Comparison of ENCODE assay signal across 2 cellular contexts in the genomic region with DNA sequence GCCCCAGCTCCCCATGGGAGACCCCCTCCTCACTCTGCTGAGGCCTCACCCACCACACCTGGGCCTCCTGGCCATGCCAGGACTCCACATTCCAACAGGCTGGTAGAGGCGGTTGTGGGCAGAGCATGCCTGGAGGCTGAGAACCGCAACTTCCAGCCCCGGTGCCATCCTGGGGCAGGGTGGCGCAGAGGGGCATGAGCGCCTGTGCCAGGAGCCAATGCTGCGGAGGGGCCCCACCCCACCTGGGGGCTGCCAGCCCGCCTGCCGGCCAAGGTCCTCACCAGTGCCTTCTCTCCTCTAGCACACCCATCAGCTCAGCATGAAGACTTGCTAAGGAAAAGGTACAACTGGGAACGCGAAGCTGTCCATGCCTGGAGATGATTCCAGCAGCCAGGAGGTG.
TF ChIP-seq lines count a peak whose summit lies in the region.

No MANE protein-coding gene starts in this region.

TF ChIP-seq in HEK293, 187 proteins besides CTCF, POLR2A, EP300 and RAD21 (continued from another document):
- TF ChIP-seq, protein P1, sequence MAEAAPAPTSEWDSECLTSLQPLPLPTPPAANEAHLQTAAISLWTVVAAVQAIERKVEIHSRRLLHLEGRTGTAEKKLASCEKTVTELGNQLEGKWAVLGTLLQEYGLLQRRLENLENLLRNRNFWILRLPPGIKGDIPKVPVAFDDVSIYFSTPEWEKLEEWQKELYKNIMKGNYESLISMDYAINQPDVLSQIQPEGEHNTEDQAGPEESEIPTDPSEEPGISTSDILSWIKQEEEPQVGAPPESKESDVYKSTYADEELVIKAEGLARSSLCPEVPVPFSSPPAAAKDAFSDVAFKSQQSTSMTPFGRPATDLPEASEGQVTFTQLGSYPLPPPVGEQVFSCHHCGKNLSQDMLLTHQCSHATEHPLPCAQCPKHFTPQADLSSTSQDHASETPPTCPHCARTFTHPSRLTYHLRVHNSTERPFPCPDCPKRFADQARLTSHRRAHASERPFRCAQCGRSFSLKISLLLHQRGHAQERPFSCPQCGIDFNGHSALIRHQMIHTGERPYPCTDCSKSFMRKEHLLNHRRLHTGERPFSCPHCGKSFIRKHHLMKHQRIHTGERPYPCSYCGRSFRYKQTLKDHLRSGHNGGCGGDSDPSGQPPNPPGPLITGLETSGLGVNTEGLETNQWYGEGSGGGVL (tag by site-specific recombination; IDR thresholded peaks at IDR 0.05), result no peak
- TF ChIP-seq, protein P2, sequence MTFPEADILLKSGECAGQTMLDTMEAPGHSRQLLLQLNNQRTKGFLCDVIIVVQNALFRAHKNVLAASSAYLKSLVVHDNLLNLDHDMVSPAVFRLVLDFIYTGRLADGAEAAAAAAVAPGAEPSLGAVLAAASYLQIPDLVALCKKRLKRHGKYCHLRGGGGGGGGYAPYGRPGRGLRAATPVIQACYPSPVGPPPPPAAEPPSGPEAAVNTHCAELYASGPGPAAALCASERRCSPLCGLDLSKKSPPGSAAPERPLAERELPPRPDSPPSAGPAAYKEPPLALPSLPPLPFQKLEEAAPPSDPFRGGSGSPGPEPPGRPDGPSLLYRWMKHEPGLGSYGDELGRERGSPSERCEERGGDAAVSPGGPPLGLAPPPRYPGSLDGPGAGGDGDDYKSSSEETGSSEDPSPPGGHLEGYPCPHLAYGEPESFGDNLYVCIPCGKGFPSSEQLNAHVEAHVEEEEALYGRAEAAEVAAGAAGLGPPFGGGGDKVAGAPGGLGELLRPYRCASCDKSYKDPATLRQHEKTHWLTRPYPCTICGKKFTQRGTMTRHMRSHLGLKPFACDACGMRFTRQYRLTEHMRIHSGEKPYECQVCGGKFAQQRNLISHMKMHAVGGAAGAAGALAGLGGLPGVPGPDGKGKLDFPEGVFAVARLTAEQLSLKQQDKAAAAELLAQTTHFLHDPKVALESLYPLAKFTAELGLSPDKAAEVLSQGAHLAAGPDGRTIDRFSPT (tag by site-specific recombination; IDR thresholded peaks at IDR 0.05), result peak; percentile 31; the same call in 1 of the 2 replicates

TF ChIP-seq in IMR-90, 13 proteins besides CTCF, POLR2A, EP300 and RAD21 (continued from another document):
- TF ChIP-seq, protein P3, sequence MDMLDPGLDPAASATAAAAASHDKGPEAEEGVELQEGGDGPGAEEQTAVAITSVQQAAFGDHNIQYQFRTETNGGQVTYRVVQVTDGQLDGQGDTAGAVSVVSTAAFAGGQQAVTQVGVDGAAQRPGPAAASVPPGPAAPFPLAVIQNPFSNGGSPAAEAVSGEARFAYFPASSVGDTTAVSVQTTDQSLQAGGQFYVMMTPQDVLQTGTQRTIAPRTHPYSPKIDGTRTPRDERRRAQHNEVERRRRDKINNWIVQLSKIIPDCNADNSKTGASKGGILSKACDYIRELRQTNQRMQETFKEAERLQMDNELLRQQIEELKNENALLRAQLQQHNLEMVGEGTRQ (IDR thresholded peaks at IDR 0.05; ENCODE audit: low read depth, low read length), result no peak
- TF ChIP-seq MAZ (IDR thresholded peaks at IDR 0.05; ENCODE audit: borderline replicate concordance, low read depth, low read length), result no peak
- no peak for TF ChIP-seq NFE2L2 (IDR thresholded peaks at IDR 0.05; ENCODE audit: low read depth, low read length)
- TF ChIP-seq, protein P4, sequence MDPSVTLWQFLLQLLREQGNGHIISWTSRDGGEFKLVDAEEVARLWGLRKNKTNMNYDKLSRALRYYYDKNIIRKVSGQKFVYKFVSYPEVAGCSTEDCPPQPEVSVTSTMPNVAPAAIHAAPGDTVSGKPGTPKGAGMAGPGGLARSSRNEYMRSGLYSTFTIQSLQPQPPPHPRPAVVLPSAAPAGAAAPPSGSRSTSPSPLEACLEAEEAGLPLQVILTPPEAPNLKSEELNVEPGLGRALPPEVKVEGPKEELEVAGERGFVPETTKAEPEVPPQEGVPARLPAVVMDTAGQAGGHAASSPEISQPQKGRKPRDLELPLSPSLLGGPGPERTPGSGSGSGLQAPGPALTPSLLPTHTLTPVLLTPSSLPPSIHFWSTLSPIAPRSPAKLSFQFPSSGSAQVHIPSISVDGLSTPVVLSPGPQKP (IDR thresholded peaks at IDR 0.05; ENCODE audit: borderline replicate concordance, low read depth, low read length), result no peak
- TF ChIP-seq SMC3 (IDR thresholded peaks at IDR 0.05; ENCODE audit: low read depth, low read length), result no peak
- TF ChIP-seq RFX5 (IDR thresholded peaks at IDR 0.05; ENCODE audit: low read depth, low read length), result no peak
- TF ChIP-seq MXI1 (IDR thresholded peaks at IDR 0.05; ENCODE audit: borderline replicate concordance, low read depth, low read length), result no peak
- no peak for TF ChIP-seq RCOR1 (IDR thresholded peaks at IDR 0.05; ENCODE audit: insufficient replicate concordance, low read length)
